ENCODE assay signal across 8 cellular contexts in the genomic region with DNA sequence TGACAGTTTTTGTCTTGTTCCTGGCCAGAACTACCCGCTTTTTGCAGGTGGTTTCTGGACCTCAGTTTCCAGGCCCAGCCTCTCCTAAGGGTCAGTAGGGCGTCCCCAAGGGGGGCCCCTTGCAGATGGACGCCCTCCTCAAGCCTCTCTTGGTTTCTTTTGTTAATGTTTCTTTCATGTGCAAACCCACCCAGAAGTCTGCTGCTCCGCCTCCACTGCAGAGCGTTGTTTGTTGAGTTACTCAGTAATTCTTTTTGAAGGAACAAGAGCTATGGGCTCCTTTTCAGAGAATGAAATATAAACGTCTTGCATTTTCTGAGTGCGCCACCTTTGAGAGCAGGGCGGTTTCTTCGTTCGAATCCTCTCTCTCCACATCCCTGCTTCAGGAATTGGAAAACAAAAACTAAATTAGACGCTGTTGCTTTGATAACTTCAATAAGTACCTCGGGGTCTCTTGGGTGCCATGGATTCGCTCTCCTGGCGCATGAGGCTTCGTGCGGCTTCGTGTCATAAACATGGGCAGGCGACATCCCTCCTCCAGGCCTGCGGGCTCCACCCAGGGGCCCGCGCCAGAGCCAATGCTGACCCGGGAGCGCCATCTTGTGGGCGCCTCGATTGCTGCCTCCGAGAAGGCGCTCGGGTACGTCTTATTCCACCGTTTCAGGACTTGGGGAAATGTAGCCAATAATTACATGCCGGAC. TPM values are rescaled to one million over a fixed set of nuclear protein-coding genes. Genes with fewer than 3 reads are reported as not detected.
DNase-seq lines count a peak whose midpoint lies in the region; ATAC-seq, FAIRE-seq and TF ChIP-seq lines count a peak whose summit lies in the region.

No MANE protein-coding gene starts in this region.

- H3K9me3 ChIP-seq in kidney (ENCODE audit: control insufficient read depth in 1 of 2, low read length in 2 of 2) = no peaks in the 10 kb centered on the region

- no peaks in the 10 kb centered on the region for H3K36me3 ChIP-seq in bronchial epithelial cell (ENCODE audit: control insufficient read depth, insufficient read depth, low read length)
- no peaks in the 10 kb centered on the region for H3K36me3 ChIP-seq in kidney (ENCODE audit: control insufficient read depth in 1 of 2, insufficient read depth in 2 of 2, low read length in 2 of 2)

- no peaks in the 10 kb centered on the region for H3K4me1 ChIP-seq in kidney (ENCODE audit: control insufficient read depth in 1 of 2, insufficient read depth in 1 of 2, low read depth in 1 of 2, low read length in 2 of 2)

- H3K4me3 ChIP-seq in bronchial epithelial cell (ENCODE audit: low read depth, low read length) = no peak overlapping the region
- no peak overlapping the region for H3K4me3 ChIP-seq in kidney (ENCODE audit: low read length in 2 of 2)

- FAIRE-seq in bronchial epithelial cell (lab: Jason Lieb, UNC) (no peak), kidney (lab: Jason Lieb, UNC) (peak; percentile 29)

- H3K9ac ChIP-seq in kidney (ENCODE audit: low read length in 2 of 2) = no peak overlapping the region

- peak; percentile 88 for ATAC-seq in HG03045 (IDR thresholded peaks at IDR 0.05; ENCODE audit: unreplicated experiment)

- DNase-seq in NCI-H2107 (lab: John Stamatoyannopoulos, UW) (peak; percentile 45), NCI-H2107 treated with DMSO at 0.1 percent for 48 hours (lab: John Stamatoyannopoulos, UW; ENCODE audit: unreplicated experiment) (no peak), NCI-H2227 (lab: John Stamatoyannopoulos, UW; ENCODE audit: unreplicated experiment) (peak; percentile 80), bronchial epithelial cell (ENCODE audit: low read depth) (peak; percentile 51), kidney (peak; percentile 88)
- DNase-seq in activated CD4-positive, CD25-positive, alpha-beta regulatory T cell (lab: John Stamatoyannopoulos, UW) = peak; percentile 61 to 73 (median 70)
- peak; percentile 34 to 75 for DNase-seq in stimulated activated CD4-positive, alpha-beta T cell treated with anti-CD3 and anti-CD28 coated beads, Interleukin-1b, Interleukin-23, amount 100 ng/mL, for 1 hour (ENCODE audit: low read depth in 2 of 2)

- TF ChIP-seq CTCF in bronchial epithelial cell (IDR thresholded peaks at IDR 0.05; ENCODE audit: insufficient read depth, low read length, severe bottlenecking) (peak; percentile 96), kidney (IDR thresholded peaks at IDR 0.05; ENCODE audit: borderline replicate concordance, extremely low read depth, insufficient read depth) (peak; percentile 70)

- intact Hi-C loops in kidney (cut with DNase I) = no loop called here

- no peak overlapping the region for H3K27ac ChIP-seq in kidney (ENCODE audit: low read depth in 2 of 2, low read length in 2 of 2)

- no peaks in the 10 kb centered on the region for H3K27me3 ChIP-seq in bronchial epithelial cell (ENCODE audit: control insufficient read depth, insufficient read depth, low read length)

RNA-seq across cellular contexts. Expression of a gene that starts 38.3 kb away (rescaled TPM):
- total RNA-seq in bronchial epithelial cell (not detected in 2 replicates), kidney (3.7 TPM)
- 55.8 TPM for polyA plus RNA-seq in kidney (ENCODE audit: insufficient read depth, low read depth, low replicate concordance)
